In genomic region chr10:97333351-97333600, GRCh38 we compare ENCODE assay signal across 8 cellular contexts. TPM values are rescaled to one million over a fixed set of nuclear protein-coding genes. Genes with fewer than 3 reads are reported as not detected.
DNase-seq lines count a peak whose midpoint lies in the region; ATAC-seq and TF ChIP-seq lines count a peak whose summit lies in the region.

No MANE protein-coding gene starts in this region.

- H3K4me1 Mint-ChIP-seq in Calu3 (ENCODE audit: low read depth, unreplicated experiment) (peaks cover 34% of the 10 kb centered on the region), IgD-negative memory B cell (peaks cover 26 to 49% (median 46%) of the 10 kb centered on the region in 3 donors), immature natural killer cell (peaks cover 44 to 62% of the 10 kb centered on the region in 2 donors)
- peaks cover 57% of the 10 kb centered on the region for H3K4me1 Mint-ChIP-seq in activated naive CD8-positive, alpha-beta T cell treated with anti-CD3 and anti-CD28 coated beads, Interleukin-2, amount 50 U/mL, for 24 hours

- no peaks in the 10 kb centered on the region for H3K27me3 Mint-ChIP-seq in Calu3 (ENCODE audit: unreplicated experiment)
- no peaks in the 10 kb centered on the region for H3K27me3 Mint-ChIP-seq in IgD-negative memory B cell
- H3K27me3 Mint-ChIP-seq in activated naive CD8-positive, alpha-beta T cell treated with anti-CD3 and anti-CD28 coated beads, Interleukin-2, amount 50 U/mL, for 24 hours: no peaks in the 10 kb centered on the region
- H3K27me3 Mint-ChIP-seq in immature natural killer cell (ENCODE audit: low read depth in 3 of 3): peaks cover 7 to 9% (median 7%) of the 10 kb centered on the region in 3 donors

- intact Hi-C loops in Calu3 (cut with micrococcal nuclease; ENCODE audit: unreplicated experiment): loop anchor here (2.0 kb wide), 1 partner anchor 54 kb away; no protein-coding TSS in a partner anchor

- H3K4me3 Mint-ChIP-seq in Calu3 (ENCODE audit: low read depth, unreplicated experiment): peak overlapping the region; percentile 82
- H3K4me3 Mint-ChIP-seq in IgD-negative memory B cell: peak overlapping the region; percentile 90 to 97 (median 96)
- H3K4me3 Mint-ChIP-seq in activated naive CD8-positive, alpha-beta T cell treated with anti-CD3 and anti-CD28 coated beads, Interleukin-2, amount 50 U/mL, for 24 hours: peak overlapping the region; percentile 87
- peak overlapping the region; percentile 85 to 97 (median 93) for H3K4me3 Mint-ChIP-seq in immature natural killer cell

- no peak for TF ChIP-seq CTCF in Calu3 (IDR thresholded peaks at IDR 0.05; ENCODE audit: unreplicated experiment)

- peak overlapping the region; percentile 35 for H3K27ac ChIP-seq in substantia nigra (ENCODE audit: low read depth, low read length, poor library complexity, severe bottlenecking)

- H3K9me3 Mint-ChIP-seq in Calu3 (ENCODE audit: low read depth, unreplicated experiment) (no peaks in the 10 kb centered on the region), IgD-negative memory B cell (no peaks in the 10 kb centered on the region), immature natural killer cell (no peaks in the 10 kb centered on the region)
- no peaks in the 10 kb centered on the region for H3K9me3 Mint-ChIP-seq in activated naive CD8-positive, alpha-beta T cell treated with anti-CD3 and anti-CD28 coated beads, Interleukin-2, amount 50 U/mL, for 24 hours

- ATAC-seq in activated naive CD8-positive, alpha-beta T cell treated with anti-CD3 and anti-CD28 coated beads, Interleukin-2, amount 50 U/mL, for 24 hours: no peak

- BruUV-seq in Calu3 (replicated peaks; lab: Mats Ljungman, UMichigan): no TSS peak

- peak overlapping the region; percentile 58 for H3K27ac Mint-ChIP-seq in Calu3 (ENCODE audit: unreplicated experiment)
- H3K27ac Mint-ChIP-seq in IgD-negative memory B cell: peak overlapping the region; percentile 84 to 98 (median 89)
- H3K27ac Mint-ChIP-seq in activated naive CD8-positive, alpha-beta T cell treated with anti-CD3 and anti-CD28 coated beads, Interleukin-2, amount 50 U/mL, for 24 hours: peak overlapping the region; percentile 85
- peak overlapping the region; percentile 87 to 95 (median 91) for H3K27ac Mint-ChIP-seq in immature natural killer cell

- DNase-seq in Calu3 (peak; percentile 22), immature natural killer cell (no peak), substantia nigra (lab: John Stamatoyannopoulos, UW) (peak in 1 of 49 donors; percentile 42), SKM-1 treated with dmso at 0.1 percent for 144 hours (lab: John Stamatoyannopoulos, UW; ENCODE audit: unreplicated experiment) (no peak), activated gamma-delta T cell (lab: John Stamatoyannopoulos, UW) (no peak), cerebellum (ENCODE audit: low spot score) (no peak)
- no peak for DNase-seq in activated naive CD8-positive, alpha-beta T cell treated with anti-CD3 and anti-CD28 coated beads, Interleukin-2, amount 50 U/mL, for 24 hours

- peaks cover 23% of the 10 kb centered on the region for H3K36me3 Mint-ChIP-seq in Calu3 (ENCODE audit: insufficient read depth, unreplicated experiment)
- H3K36me3 Mint-ChIP-seq in IgD-negative memory B cell: peaks cover 3% of the 10 kb centered on the region
- peaks cover 12% of the 10 kb centered on the region for H3K36me3 Mint-ChIP-seq in activated naive CD8-positive, alpha-beta T cell treated with anti-CD3 and anti-CD28 coated beads, Interleukin-2, amount 50 U/mL, for 24 hours (ENCODE audit: low read depth)
- peaks cover 0 to 6% (median 5%) of the 10 kb centered on the region in 3 donors for H3K36me3 Mint-ChIP-seq in immature natural killer cell

- CTCF ChIA-PET in Calu3 (lab: Charles Lee): interaction anchor here (1.5 to 2.3 kb wide), 2 partner anchors 42 to 55 kb away, joined by 8 read pairs; partner anchors contain the start of gene ARHGAP19

RNA-seq across cellular contexts. Expression of gene FRAT2, which starts 1.3 kb away (rescaled TPM):
- total RNA-seq in Calu3 (2022) (6.0 and 7.4 TPM in 2 replicates), cerebellum (7.5 TPM)
- polyA plus RNA-seq in IgD-negative memory B cell (7.3 TPM), immature natural killer cell (10 to 100 TPM; 11.5 to 22.5 (median 15.9) TPM)

RNA-seq across cellular contexts. Expression of gene FRAT1, which starts 14.2 kb away (rescaled TPM):
- total RNA-seq in Calu3 (2022) (2.1 TPM in 2 replicates), cerebellum (2.6 TPM)
- polyA plus RNA-seq in IgD-negative memory B cell (6.2 TPM), immature natural killer cell (10 to 100 TPM in 1 of 3 donors, 1 to 10 TPM in 2; 8.0 to 15.2 (median 8.1) TPM)

RNA-seq across cellular contexts. Expression of gene ARHGAP19, which starts 40.8 kb away (rescaled TPM):
- total RNA-seq in Calu3 (2022) (3.7 and 6.7 TPM in 2 replicates), cerebellum (14.1 TPM)
- polyA plus RNA-seq in IgD-negative memory B cell (7.3 TPM), immature natural killer cell (1 to 10 TPM; 4.9 to 8.2 (median 6.7) TPM)
